ENCODE assay signal across 10 cellular contexts in the genomic region with DNA sequence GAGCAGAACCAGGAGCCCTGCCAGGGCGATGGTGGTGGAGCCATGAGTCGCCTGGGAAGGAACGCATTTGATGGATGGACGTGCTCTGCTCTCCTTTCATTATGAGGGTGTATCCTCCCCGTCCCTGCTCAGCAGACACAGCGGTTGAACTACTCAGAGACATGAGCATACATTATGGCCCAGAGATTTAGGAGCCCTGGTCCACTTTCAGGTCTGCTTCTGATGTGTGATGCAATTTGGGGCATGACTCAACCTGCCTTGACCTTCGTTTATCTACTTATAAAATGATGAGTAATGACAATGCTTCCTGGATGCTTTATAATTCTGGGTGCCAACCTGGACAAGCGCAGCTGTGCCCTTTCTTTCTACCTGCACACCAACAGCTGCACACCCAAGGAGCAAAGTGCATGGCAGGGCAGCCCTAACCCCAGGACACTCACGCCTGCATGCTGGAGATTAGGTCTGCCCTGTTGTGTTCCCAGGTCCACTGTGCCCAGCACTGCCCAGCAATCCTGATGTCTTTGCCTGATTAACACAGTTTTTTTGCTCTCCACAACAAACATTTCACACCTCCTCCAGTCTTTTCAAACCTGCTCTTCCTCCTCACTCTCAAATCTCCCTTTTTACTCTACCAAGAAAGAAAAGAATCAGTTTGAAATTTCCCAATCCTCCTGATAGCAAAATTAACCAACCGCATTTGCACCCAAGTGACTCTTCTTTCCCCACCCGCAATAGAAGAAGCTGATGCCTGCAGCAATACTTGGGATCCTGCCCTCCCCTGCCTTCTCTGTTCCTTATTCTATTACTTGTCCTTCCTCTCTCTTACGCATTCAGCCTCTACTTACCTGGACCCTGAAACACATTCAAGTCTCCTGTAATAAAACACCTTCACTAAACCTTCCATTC.
DNase-seq lines count a peak whose midpoint lies in the region; ATAC-seq and TF ChIP-seq lines count a peak whose summit lies in the region.
"Had no signal": no experiment of that assay in that cellular context is flagged by ENCODE, and none has a peak within 500 bp of the region (broad histone marks: within the 10 kb centered on the region; RNA-seq: fewer than 3 reads in every experiment).

No MANE protein-coding gene starts in this region.

- no peak for TF ChIP-seq EP300 in esophagus muscularis mucosa (IDR thresholded peaks at IDR 0.05)

- TF ChIP-seq POLR2A in esophagus muscularis mucosa (IDR thresholded peaks at IDR 0.05; ENCODE audit: low read depth), result no peak

- H3K4me3 ChIP-seq in esophagus muscularis mucosa, result no peak overlapping the region

- H3K27me3 ChIP-seq in esophagus muscularis mucosa, result no peaks in the 10 kb centered on the region

- peaks cover 0 to 7% (median 0%) of the 10 kb centered on the region in 4 donors for H3K9me3 ChIP-seq in esophagus muscularis mucosa

- peaks cover 79% of the 10 kb centered on the region for H3K36me3 Mint-ChIP-seq in activated CD8-positive, alpha-beta T cell treated with anti-CD3 and anti-CD28 coated beads, Interleukin-2, amount 10 ng/mL, durations not matched to agents 7 days and 5 days (ENCODE audit: low read depth)
- peaks cover 77% of the 10 kb centered on the region for H3K36me3 Mint-ChIP-seq in activated CD8-positive, alpha-beta T cell treated with anti-CD3 and anti-CD28 coated beads for 36 hours (ENCODE audit: low read depth)
- peaks cover 18% of the 10 kb centered on the region for H3K36me3 Mint-ChIP-seq in dendritic cell treated with granulocyte-macrophage colony-stimulating factor and Interleukin-4, amounts not matched to agents 40 ng/mL and 50 ng/mL, for 4 days (ENCODE audit: low read depth)

- POLR2A ChIA-PET in activated CD8-positive, alpha-beta T cell treated with anti-CD3 and anti-CD28 coated beads, Interleukin-2, amount 10 ng/mL, durations not matched to agents 7 days and 5 days (lab: Charles Lee), result no interaction called here
- POLR2A ChIA-PET in activated CD8-positive, alpha-beta T cell treated with anti-CD3 and anti-CD28 coated beads for 36 hours (lab: Charles Lee), result interaction anchor here (0.6 to 0.7 kb wide), 2 partner anchors 95 to 101 kb away, joined by 3 read pairs; no protein-coding TSS in a partner anchor

- peak overlapping the region; percentile 66 for H3K27ac Mint-ChIP-seq in activated CD8-positive, alpha-beta T cell treated with anti-CD3 and anti-CD28 coated beads, Interleukin-2, amount 10 ng/mL, durations not matched to agents 7 days and 5 days
- H3K27ac Mint-ChIP-seq in activated CD8-positive, alpha-beta T cell treated with anti-CD3 and anti-CD28 coated beads for 36 hours, result no peak overlapping the region
- peak overlapping the region; percentile 13 for H3K27ac Mint-ChIP-seq in dendritic cell treated with granulocyte-macrophage colony-stimulating factor and Interleukin-4, amounts not matched to agents 40 ng/mL and 50 ng/mL, for 4 days

- no peaks in the 10 kb centered on the region for H3K4me1 ChIP-seq in esophagus muscularis mucosa

- no peak for DNase-seq in activated CD8-positive, alpha-beta T cell treated with anti-CD3 and anti-CD28 coated beads, Interleukin-2, amount 10 ng/mL, durations not matched to agents 7 days and 5 days
- DNase-seq in activated CD8-positive, alpha-beta T cell treated with anti-CD3 and anti-CD28 coated beads for 36 hours, result no peak
- DNase-seq in NCI-H69 (lab: John Stamatoyannopoulos, UW), result peak; percentile 42
- DNase-seq in posterior vena cava (ENCODE audit: low spot score), result peak; percentile 60
- no peak for DNase-seq in NCI-H446 (lab: John Stamatoyannopoulos, UW)
- no peak for DNase-seq in esophagus muscularis mucosa (ENCODE audit: extremely low spot score)
- no peak for DNase-seq in activated CD4-positive, alpha-beta T cell treated with anti-CD3 and anti-CD28 coated beads for 4 hours
- DNase-seq: H7; stimulated activated CD4-positive, alpha-beta T cell treated with anti-CD3 and anti-CD28 coated beads, Interleukin-4, amount 100 ng/mL, for 4 hours had no signal

- no peak for ATAC-seq in activated CD8-positive, alpha-beta T cell treated with anti-CD3 and anti-CD28 coated beads, Interleukin-2, amount 10 ng/mL, durations not matched to agents 7 days and 5 days
- no peak for ATAC-seq in activated CD8-positive, alpha-beta T cell treated with anti-CD3 and anti-CD28 coated beads for 36 hours

- H3K4me1 Mint-ChIP-seq in activated CD8-positive, alpha-beta T cell treated with anti-CD3 and anti-CD28 coated beads, Interleukin-2, amount 10 ng/mL, durations not matched to agents 7 days and 5 days (ENCODE audit: low read depth), result peaks cover 13% of the 10 kb centered on the region
- H3K4me1 Mint-ChIP-seq in activated CD8-positive, alpha-beta T cell treated with anti-CD3 and anti-CD28 coated beads for 36 hours (ENCODE audit: low read depth), result peaks cover 2% of the 10 kb centered on the region
- H3K4me1 Mint-ChIP-seq in dendritic cell treated with granulocyte-macrophage colony-stimulating factor and Interleukin-4, amounts not matched to agents 40 ng/mL and 50 ng/mL, for 4 days (ENCODE audit: low read depth), result peaks cover 13% of the 10 kb centered on the region

- H3K36me3 ChIP-seq in esophagus muscularis mucosa, result peaks cover 0 to 3% (median 0%) of the 10 kb centered on the region in 4 donors

- no peak overlapping the region for H3K27ac ChIP-seq in esophagus muscularis mucosa (replicated peaks in 1 of 4)

- CTCF ChIA-PET in activated CD8-positive, alpha-beta T cell treated with anti-CD3 and anti-CD28 coated beads, Interleukin-2, amount 10 ng/mL, durations not matched to agents 7 days and 5 days (lab: Charles Lee), result interaction anchor here (1.3 kb wide), 1 partner anchor 47 kb away, joined by 3 read pairs; no protein-coding TSS in a partner anchor
- CTCF ChIA-PET in activated CD8-positive, alpha-beta T cell treated with anti-CD3 and anti-CD28 coated beads for 36 hours (lab: Charles Lee), result interaction anchor here (1.0 to 1.5 kb wide), 4 partner anchors 34 to 234 kb away, joined by 3 to 4 read pairs (median 3); no protein-coding TSS in a partner anchor

- TF ChIP-seq CTCF in activated CD8-positive, alpha-beta T cell treated with anti-CD3 and anti-CD28 coated beads for 36 hours (IDR thresholded peaks at IDR 0.05), result no peak
- TF ChIP-seq CTCF in esophagus muscularis mucosa (IDR thresholded peaks at IDR 0.05), result no peak

- H3K27me3 Mint-ChIP-seq in activated CD8-positive, alpha-beta T cell treated with anti-CD3 and anti-CD28 coated beads, Interleukin-2, amount 10 ng/mL, durations not matched to agents 7 days and 5 days (ENCODE audit: low read depth), result no peaks in the 10 kb centered on the region
- no peaks in the 10 kb centered on the region for H3K27me3 Mint-ChIP-seq in activated CD8-positive, alpha-beta T cell treated with anti-CD3 and anti-CD28 coated beads for 36 hours
- no peaks in the 10 kb centered on the region for H3K27me3 Mint-ChIP-seq in dendritic cell treated with granulocyte-macrophage colony-stimulating factor and Interleukin-4, amounts not matched to agents 40 ng/mL and 50 ng/mL, for 4 days

- 81% methylated on average over 12 of the region's 12 CpGs for WGBS in esophagus muscularis mucosa

- peaks cover 11% of the 10 kb centered on the region for H3K9me3 Mint-ChIP-seq in activated CD8-positive, alpha-beta T cell treated with anti-CD3 and anti-CD28 coated beads, Interleukin-2, amount 10 ng/mL, durations not matched to agents 7 days and 5 days (ENCODE audit: insufficient read depth)
- H3K9me3 Mint-ChIP-seq in activated CD8-positive, alpha-beta T cell treated with anti-CD3 and anti-CD28 coated beads for 36 hours, result peaks cover 12% of the 10 kb centered on the region
- peaks cover 24% of the 10 kb centered on the region for H3K9me3 Mint-ChIP-seq in dendritic cell treated with granulocyte-macrophage colony-stimulating factor and Interleukin-4, amounts not matched to agents 40 ng/mL and 50 ng/mL, for 4 days

- no peak overlapping the region for H3K4me3 Mint-ChIP-seq in activated CD8-positive, alpha-beta T cell treated with anti-CD3 and anti-CD28 coated beads, Interleukin-2, amount 10 ng/mL, durations not matched to agents 7 days and 5 days
- no peak overlapping the region for H3K4me3 Mint-ChIP-seq in activated CD8-positive, alpha-beta T cell treated with anti-CD3 and anti-CD28 coated beads for 36 hours
- no peak overlapping the region for H3K4me3 Mint-ChIP-seq in dendritic cell treated with granulocyte-macrophage colony-stimulating factor and Interleukin-4, amounts not matched to agents 40 ng/mL and 50 ng/mL, for 4 days

- intact Hi-C loops in activated CD8-positive, alpha-beta T cell treated with anti-CD3 and anti-CD28 coated beads for 36 hours (cut with micrococcal nuclease), result no loop called here
- intact Hi-C loops in dendritic cell treated with granulocyte-macrophage colony-stimulating factor and Interleukin-4, amounts not matched to agents 40 ng/mL and 50 ng/mL, for 4 days (cut with micrococcal nuclease), result no loop called here
- intact Hi-C loops in posterior vena cava (cut with DNase I), result no loop called here
- intact Hi-C loops in esophagus muscularis mucosa (cut with DNase I), result no loop called here

Comparison
In these comparisons a context has a peak if more than half of its experiments do, and no peak if none do; other contexts are left out.
1. DNase-seq: peak in NCI-H69 (single experiment) and posterior vena cava (single experiment); none in activated CD8-positive, alpha-beta T cell treated with anti-CD3 and anti-CD28 coated beads, Interleukin-2, amount 10 ng/mL, durations not matched to agents 7 days and 5 days (single experiment), activated CD8-positive, alpha-beta T cell treated with anti-CD3 and anti-CD28 coated beads for 36 hours (single experiment), NCI-H446 (0 of 2), esophagus muscularis mucosa (single experiment) and activated CD4-positive, alpha-beta T cell treated with anti-CD3 and anti-CD28 coated beads for 4 hours (0 of 2).